Comparison of ENCODE assay signal across 9 cellular contexts in genomic region chr5:176534640-176535039, GRCh38. TPM values are rescaled to one million over a fixed set of nuclear protein-coding genes. Genes with fewer than 3 reads are reported as not detected.
A peak's percentile ranks its signal among the peaks of the same experiment; 100 is the strongest.
DNase-seq lines count a peak whose midpoint lies in the region; ATAC-seq and TF ChIP-seq lines count a peak whose summit lies in the region.
"Had no signal": no experiment of that assay in that cellular context is flagged by ENCODE, and none has a peak within 500 bp of the region (broad histone marks: within the 10 kb centered on the region; RNA-seq: fewer than 3 reads in every experiment).

No MANE protein-coding gene starts in this region.

- peaks cover 42% of the 10 kb centered on the region for H3K79me2 ChIP-seq in smooth muscle cell (ENCODE audit: low read depth)

- peaks cover 61% of the 10 kb centered on the region for H4K20me1 ChIP-seq in smooth muscle cell (ENCODE audit: low read depth)

- H3K27me3 ChIP-seq in mucosa of rectum (ENCODE audit: control insufficient read depth in 2 of 2, insufficient read depth in 2 of 2, low read length in 2 of 2), result no peaks in the 10 kb centered on the region
- H3K27me3 ChIP-seq in smooth muscle cell (ENCODE audit: low read depth), result no peaks in the 10 kb centered on the region

- H3F3A ChIP-seq in smooth muscle cell (ENCODE audit: low read depth), result no peaks in the 10 kb centered on the region

- H3K36me3 ChIP-seq in mucosa of rectum (ENCODE audit: control insufficient read depth in 2 of 2, insufficient read depth in 2 of 2, low read length in 2 of 2) (peaks cover 16 to 18% of the 10 kb centered on the region in 2 donors), smooth muscle cell (ENCODE audit: low read depth) (no peaks in the 10 kb centered on the region)

- in situ Hi-C loops in astrocyte of the cerebellum (cut with HindIII; ENCODE audit: low sequenced_read_pairs), result no loop called here

- no peak for ATAC-seq in sciatic nerve

- H3K9ac ChIP-seq in mucosa of rectum (ENCODE audit: low read depth in 1 of 2, low read length in 2 of 2) (peak overlapping the region; percentile 91 to 97), smooth muscle cell (ENCODE audit: low read depth) (no peak overlapping the region)

- peak; percentile 27 for DNase-seq in stimulated activated CD4-positive, alpha-beta T cell treated with anti-CD3 and anti-CD28 coated beads, Interleukin-15, amount 100 ng/mL, for 24 hours
- DNase-seq in stimulated activated CD4-positive, alpha-beta T cell treated with anti-CD3 and anti-CD28 coated beads, Interleukin-4, amount 100 ng/mL, for 24 hours, result no peak
- DNase-seq in astrocyte of the cerebellum (ENCODE audit: low read depth), result no peak
- no peak for DNase-seq in epidermal melanocyte (ENCODE audit: insufficient read length, low spot score)
- DNase-seq in sciatic nerve (ENCODE audit: low spot score), result no peak
- DNase-seq in smooth muscle cell (lab: John Stamatoyannopoulos, UW; ENCODE audit: unreplicated experiment), result no peak
- DNase-seq in foreskin melanocyte, result no peak
- DNase-seq: NCI-H1417 had no signal

- H3K4me3 ChIP-seq in astrocyte of the cerebellum (ENCODE audit: low read depth, low read length) (peak overlapping the region; percentile 97), mucosa of rectum (ENCODE audit: low read length in 2 of 2) (peak overlapping the region; percentile 93 to 98), smooth muscle cell (no peak overlapping the region)

- TF ChIP-seq CTCF in astrocyte of the cerebellum (IDR thresholded peaks at IDR 0.05; ENCODE audit: low read depth, low read length, missing control alignments) (no peak), smooth muscle cell (IDR thresholded peaks at IDR 0.05; ENCODE audit: borderline replicate concordance, insufficient read depth, poor library complexity, severe bottlenecking) (no peak)

- H3K27ac ChIP-seq in mucosa of rectum (ENCODE audit: low read depth in 2 of 2, low read length in 2 of 2), result peak overlapping the region; percentile 99 to 100
- no peak overlapping the region for H3K27ac ChIP-seq in smooth muscle cell (ENCODE audit: low read depth)

- H2AFZ ChIP-seq in smooth muscle cell (ENCODE audit: low read depth), result no peak overlapping the region

- H3K9me3 ChIP-seq in mucosa of rectum (ENCODE audit: control insufficient read depth in 2 of 2, low read length in 2 of 2) (no peaks in the 10 kb centered on the region), smooth muscle cell (replicated peaks; ENCODE audit: low read depth) (no peaks in the 10 kb centered on the region)

- H3K4me2 ChIP-seq in smooth muscle cell, result no peak overlapping the region

- peaks cover 48 to 51% of the 10 kb centered on the region in 2 donors for H3K4me1 ChIP-seq in mucosa of rectum (ENCODE audit: control insufficient read depth in 2 of 2, insufficient read depth in 2 of 2, low read length in 2 of 2)
- peaks cover 22% of the 10 kb centered on the region for H3K4me1 ChIP-seq in smooth muscle cell (ENCODE audit: low read depth)

- 100% methylated on average over 4 of the region's 4 CpGs for WGBS in smooth muscle cell (ENCODE audit: low lambda C conversion rate)

- intact Hi-C loops in sciatic nerve (cut with DNase I), result no loop called here

RNA-seq across cellular contexts. Expression of gene RNF44, which starts 2.6 kb away (rescaled TPM):
- total RNA-seq in sciatic nerve (44.7 TPM), smooth muscle cell (5.7 and 9.0 TPM in 2 replicates)
- 6.8 and 8.9 TPM in 2 replicates for polyA plus RNA-seq in smooth muscle cell

RNA-seq across cellular contexts. Expression of gene CDHR2, which starts 14.5 kb away (rescaled TPM):
- total RNA-seq in sciatic nerve (0.36 TPM), smooth muscle cell (0.09 and 0.13 TPM in 2 replicates)
- 0.08 TPM in 1 of 2 replicates, not detected in the other for polyA plus RNA-seq in smooth muscle cell
